ENCODE assay signal across 1 cellular context in the genomic region with DNA sequence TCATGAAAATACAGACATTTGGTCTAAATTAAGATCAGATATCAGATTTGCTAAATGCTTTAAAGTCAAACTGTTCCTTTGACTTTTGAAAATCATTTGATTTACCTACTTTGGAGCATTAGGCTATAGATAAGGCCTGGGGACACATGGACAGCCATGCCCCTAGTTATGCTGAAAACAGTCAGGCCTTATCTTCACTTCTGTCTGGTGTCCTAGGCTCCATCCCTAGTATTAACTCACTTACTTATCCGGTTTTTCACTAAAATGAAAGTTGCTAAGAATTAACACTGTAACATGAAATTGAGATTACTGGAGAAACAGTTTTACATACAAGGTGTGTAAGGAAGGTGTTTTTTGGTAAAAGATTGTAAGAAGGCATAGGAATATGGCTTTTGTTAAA.
TF ChIP-seq lines count a peak whose summit lies in the region.

No MANE protein-coding gene starts in this region.

TF ChIP-seq in K562, 482 proteins besides CTCF, POLR2A, EP300 and RAD21 (continued from another document):
- TF ChIP-seq, protein P1, sequence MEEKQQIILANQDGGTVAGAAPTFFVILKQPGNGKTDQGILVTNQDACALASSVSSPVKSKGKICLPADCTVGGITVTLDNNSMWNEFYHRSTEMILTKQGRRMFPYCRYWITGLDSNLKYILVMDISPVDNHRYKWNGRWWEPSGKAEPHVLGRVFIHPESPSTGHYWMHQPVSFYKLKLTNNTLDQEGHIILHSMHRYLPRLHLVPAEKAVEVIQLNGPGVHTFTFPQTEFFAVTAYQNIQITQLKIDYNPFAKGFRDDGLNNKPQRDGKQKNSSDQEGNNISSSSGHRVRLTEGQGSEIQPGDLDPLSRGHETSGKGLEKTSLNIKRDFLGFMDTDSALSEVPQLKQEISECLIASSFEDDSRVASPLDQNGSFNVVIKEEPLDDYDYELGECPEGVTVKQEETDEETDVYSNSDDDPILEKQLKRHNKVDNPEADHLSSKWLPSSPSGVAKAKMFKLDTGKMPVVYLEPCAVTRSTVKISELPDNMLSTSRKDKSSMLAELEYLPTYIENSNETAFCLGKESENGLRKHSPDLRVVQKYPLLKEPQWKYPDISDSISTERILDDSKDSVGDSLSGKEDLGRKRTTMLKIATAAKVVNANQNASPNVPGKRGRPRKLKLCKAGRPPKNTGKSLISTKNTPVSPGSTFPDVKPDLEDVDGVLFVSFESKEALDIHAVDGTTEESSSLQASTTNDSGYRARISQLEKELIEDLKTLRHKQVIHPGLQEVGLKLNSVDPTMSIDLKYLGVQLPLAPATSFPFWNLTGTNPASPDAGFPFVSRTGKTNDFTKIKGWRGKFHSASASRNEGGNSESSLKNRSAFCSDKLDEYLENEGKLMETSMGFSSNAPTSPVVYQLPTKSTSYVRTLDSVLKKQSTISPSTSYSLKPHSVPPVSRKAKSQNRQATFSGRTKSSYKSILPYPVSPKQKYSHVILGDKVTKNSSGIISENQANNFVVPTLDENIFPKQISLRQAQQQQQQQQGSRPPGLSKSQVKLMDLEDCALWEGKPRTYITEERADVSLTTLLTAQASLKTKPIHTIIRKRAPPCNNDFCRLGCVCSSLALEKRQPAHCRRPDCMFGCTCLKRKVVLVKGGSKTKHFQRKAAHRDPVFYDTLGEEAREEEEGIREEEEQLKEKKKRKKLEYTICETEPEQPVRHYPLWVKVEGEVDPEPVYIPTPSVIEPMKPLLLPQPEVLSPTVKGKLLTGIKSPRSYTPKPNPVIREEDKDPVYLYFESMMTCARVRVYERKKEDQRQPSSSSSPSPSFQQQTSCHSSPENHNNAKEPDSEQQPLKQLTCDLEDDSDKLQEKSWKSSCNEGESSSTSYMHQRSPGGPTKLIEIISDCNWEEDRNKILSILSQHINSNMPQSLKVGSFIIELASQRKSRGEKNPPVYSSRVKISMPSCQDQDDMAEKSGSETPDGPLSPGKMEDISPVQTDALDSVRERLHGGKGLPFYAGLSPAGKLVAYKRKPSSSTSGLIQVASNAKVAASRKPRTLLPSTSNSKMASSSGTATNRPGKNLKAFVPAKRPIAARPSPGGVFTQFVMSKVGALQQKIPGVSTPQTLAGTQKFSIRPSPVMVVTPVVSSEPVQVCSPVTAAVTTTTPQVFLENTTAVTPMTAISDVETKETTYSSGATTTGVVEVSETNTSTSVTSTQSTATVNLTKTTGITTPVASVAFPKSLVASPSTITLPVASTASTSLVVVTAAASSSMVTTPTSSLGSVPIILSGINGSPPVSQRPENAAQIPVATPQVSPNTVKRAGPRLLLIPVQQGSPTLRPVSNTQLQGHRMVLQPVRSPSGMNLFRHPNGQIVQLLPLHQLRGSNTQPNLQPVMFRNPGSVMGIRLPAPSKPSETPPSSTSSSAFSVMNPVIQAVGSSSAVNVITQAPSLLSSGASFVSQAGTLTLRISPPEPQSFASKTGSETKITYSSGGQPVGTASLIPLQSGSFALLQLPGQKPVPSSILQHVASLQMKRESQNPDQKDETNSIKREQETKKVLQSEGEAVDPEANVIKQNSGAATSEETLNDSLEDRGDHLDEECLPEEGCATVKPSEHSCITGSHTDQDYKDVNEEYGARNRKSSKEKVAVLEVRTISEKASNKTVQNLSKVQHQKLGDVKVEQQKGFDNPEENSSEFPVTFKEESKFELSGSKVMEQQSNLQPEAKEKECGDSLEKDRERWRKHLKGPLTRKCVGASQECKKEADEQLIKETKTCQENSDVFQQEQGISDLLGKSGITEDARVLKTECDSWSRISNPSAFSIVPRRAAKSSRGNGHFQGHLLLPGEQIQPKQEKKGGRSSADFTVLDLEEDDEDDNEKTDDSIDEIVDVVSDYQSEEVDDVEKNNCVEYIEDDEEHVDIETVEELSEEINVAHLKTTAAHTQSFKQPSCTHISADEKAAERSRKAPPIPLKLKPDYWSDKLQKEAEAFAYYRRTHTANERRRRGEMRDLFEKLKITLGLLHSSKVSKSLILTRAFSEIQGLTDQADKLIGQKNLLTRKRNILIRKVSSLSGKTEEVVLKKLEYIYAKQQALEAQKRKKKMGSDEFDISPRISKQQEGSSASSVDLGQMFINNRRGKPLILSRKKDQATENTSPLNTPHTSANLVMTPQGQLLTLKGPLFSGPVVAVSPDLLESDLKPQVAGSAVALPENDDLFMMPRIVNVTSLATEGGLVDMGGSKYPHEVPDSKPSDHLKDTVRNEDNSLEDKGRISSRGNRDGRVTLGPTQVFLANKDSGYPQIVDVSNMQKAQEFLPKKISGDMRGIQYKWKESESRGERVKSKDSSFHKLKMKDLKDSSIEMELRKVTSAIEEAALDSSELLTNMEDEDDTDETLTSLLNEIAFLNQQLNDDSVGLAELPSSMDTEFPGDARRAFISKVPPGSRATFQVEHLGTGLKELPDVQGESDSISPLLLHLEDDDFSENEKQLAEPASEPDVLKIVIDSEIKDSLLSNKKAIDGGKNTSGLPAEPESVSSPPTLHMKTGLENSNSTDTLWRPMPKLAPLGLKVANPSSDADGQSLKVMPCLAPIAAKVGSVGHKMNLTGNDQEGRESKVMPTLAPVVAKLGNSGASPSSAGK (IDR thresholded peaks at IDR 0.05): peak; percentile 27; the same call in 1 of the 2 replicates
- TF ChIP-seq, protein P2, sequence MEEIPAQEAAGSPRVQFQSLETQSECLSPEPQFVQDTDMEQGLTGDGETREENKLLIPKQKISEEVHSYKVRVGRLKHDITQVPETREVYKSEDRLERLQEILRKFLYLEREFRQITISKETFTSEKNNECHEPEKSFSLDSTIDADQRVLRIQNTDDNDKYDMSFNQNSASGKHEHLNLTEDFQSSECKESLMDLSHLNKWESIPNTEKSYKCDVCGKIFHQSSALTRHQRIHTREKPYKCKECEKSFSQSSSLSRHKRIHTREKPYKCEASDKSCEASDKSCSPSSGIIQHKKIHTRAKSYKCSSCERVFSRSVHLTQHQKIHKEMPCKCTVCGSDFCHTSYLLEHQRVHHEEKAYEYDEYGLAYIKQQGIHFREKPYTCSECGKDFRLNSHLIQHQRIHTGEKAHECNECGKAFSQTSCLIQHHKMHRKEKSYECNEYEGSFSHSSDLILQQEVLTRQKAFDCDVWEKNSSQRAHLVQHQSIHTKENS (CRISPR knock-in tag; IDR thresholded peaks at IDR 0.05): no peak
- TF ChIP-seq CBFA2T3 (IDR thresholded peaks at IDR 0.05) (peak; percentile 65), ZNF143 (CRISPR knock-in tag; IDR thresholded peaks at IDR 0.05) (no peak), SMARCA4 (IDR thresholded peaks at IDR 0.05) (peak; percentile 58; the same call in 1 of the 2 replicates), TAL1 (IDR thresholded peaks at IDR 0.05) (peak; percentile 12; the same call in 1 of the 2 replicates), RFX1 (IDR thresholded peaks at IDR 0.05) (no peak), ADNP (tag; IDR thresholded peaks at IDR 0.05) (no peak), NCOR1 (IDR thresholded peaks at IDR 0.05) (peak; percentile 31; the same call in 1 of the 2 replicates), MCM3 (IDR thresholded peaks at IDR 0.05) (no peak), ATF7 (IDR thresholded peaks at IDR 0.05) (0 out of 2 replicates have a peak, but pooled peaks have one; percentile 16), ZFX (CRISPR knock-in tag; IDR thresholded peaks at IDR 0.05) (0 out of 2 replicates have a peak, but pooled peaks have one; percentile 25)
- TF ChIP-seq, protein P3, sequence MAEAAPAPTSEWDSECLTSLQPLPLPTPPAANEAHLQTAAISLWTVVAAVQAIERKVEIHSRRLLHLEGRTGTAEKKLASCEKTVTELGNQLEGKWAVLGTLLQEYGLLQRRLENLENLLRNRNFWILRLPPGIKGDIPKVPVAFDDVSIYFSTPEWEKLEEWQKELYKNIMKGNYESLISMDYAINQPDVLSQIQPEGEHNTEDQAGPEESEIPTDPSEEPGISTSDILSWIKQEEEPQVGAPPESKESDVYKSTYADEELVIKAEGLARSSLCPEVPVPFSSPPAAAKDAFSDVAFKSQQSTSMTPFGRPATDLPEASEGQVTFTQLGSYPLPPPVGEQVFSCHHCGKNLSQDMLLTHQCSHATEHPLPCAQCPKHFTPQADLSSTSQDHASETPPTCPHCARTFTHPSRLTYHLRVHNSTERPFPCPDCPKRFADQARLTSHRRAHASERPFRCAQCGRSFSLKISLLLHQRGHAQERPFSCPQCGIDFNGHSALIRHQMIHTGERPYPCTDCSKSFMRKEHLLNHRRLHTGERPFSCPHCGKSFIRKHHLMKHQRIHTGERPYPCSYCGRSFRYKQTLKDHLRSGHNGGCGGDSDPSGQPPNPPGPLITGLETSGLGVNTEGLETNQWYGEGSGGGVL (CRISPR knock-in tag; IDR thresholded peaks at IDR 0.05): no peak
- TF ChIP-seq, protein P4, sequence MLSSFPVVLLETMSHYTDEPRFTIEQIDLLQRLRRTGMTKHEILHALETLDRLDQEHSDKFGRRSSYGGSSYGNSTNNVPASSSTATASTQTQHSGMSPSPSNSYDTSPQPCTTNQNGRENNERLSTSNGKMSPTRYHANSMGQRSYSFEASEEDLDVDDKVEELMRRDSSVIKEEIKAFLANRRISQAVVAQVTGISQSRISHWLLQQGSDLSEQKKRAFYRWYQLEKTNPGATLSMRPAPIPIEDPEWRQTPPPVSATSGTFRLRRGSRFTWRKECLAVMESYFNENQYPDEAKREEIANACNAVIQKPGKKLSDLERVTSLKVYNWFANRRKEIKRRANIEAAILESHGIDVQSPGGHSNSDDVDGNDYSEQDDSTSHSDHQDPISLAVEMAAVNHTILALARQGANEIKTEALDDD (IDR thresholded peaks at IDR 0.05): 0 out of 2 replicates have a peak, but pooled peaks have one; percentile 39
- TF ChIP-seq, protein P5, sequence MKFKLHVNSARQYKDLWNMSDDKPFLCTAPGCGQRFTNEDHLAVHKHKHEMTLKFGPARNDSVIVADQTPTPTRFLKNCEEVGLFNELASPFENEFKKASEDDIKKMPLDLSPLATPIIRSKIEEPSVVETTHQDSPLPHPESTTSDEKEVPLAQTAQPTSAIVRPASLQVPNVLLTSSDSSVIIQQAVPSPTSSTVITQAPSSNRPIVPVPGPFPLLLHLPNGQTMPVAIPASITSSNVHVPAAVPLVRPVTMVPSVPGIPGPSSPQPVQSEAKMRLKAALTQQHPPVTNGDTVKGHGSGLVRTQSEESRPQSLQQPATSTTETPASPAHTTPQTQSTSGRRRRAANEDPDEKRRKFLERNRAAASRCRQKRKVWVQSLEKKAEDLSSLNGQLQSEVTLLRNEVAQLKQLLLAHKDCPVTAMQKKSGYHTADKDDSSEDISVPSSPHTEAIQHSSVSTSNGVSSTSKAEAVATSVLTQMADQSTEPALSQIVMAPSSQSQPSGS (CRISPR knock-in tag; IDR thresholded peaks at IDR 0.05): no peak
